16 cellular contexts compared by ENCODE assay signal in genomic region chr1:158124034-158124433, GRCh38. TPM values are rescaled to one million over a fixed set of nuclear protein-coding genes. Genes with fewer than 3 reads are reported as not detected.
DNase-seq lines count a peak whose midpoint lies in the region; ATAC-seq and TF ChIP-seq lines count a peak whose summit lies in the region.
"Had no signal": no experiment of that assay in that cellular context is flagged by ENCODE, and none has a peak within 500 bp of the region (broad histone marks: within the 10 kb centered on the region; RNA-seq: fewer than 3 reads in every experiment).

No MANE protein-coding gene starts in this region.

- no peaks in the 10 kb centered on the region for H3K79me2 ChIP-seq in smooth muscle cell (ENCODE audit: low read depth)

- H3K4me2 ChIP-seq in smooth muscle cell: no peak overlapping the region

- no peaks in the 10 kb centered on the region for H4K20me1 ChIP-seq in smooth muscle cell (ENCODE audit: low read depth)

- H3K4me3 ChIP-seq in astrocyte of the spinal cord (ENCODE audit: low read depth, low read length) (no peak overlapping the region), kidney epithelial cell (ENCODE audit: low read depth, low read length) (no peak overlapping the region), smooth muscle cell (no peak overlapping the region)
- H3K4me3 ChIP-seq: adrenal gland, GM12878, right lobe of liver had no signal

- TF ChIP-seq CTCF in astrocyte of the spinal cord (IDR thresholded peaks at IDR 0.05; ENCODE audit: low read depth, low read length) (no peak), kidney epithelial cell (IDR thresholded peaks at IDR 0.05; ENCODE audit: insufficient read depth, low read length, poor library complexity, severe bottlenecking) (peak; percentile 5), smooth muscle cell (IDR thresholded peaks at IDR 0.05; ENCODE audit: borderline replicate concordance, insufficient read depth, poor library complexity, severe bottlenecking) (no peak)

- H3K27me3 ChIP-seq in kidney epithelial cell (ENCODE audit: control insufficient read depth, insufficient read depth, low read length) (no peaks in the 10 kb centered on the region), smooth muscle cell (ENCODE audit: low read depth) (peaks cover 5% of the 10 kb centered on the region)
- H3K27me3 ChIP-seq: right lobe of liver had no signal

- WGBS in smooth muscle cell (ENCODE audit: low lambda C conversion rate): 74% methylated on average over 2 of the region's 2 CpGs

- H3K36me3 ChIP-seq in kidney epithelial cell (ENCODE audit: control insufficient read depth, insufficient read depth, low read length) (no peaks in the 10 kb centered on the region), smooth muscle cell (ENCODE audit: low read depth) (no peaks in the 10 kb centered on the region)
- H3K36me3 ChIP-seq: adrenal gland, right lobe of liver had no signal

- no peak overlapping the region for H3K9ac ChIP-seq in smooth muscle cell (ENCODE audit: low read depth)

- H2AFZ ChIP-seq in smooth muscle cell (ENCODE audit: low read depth): no peak overlapping the region

- H3F3A ChIP-seq in smooth muscle cell (ENCODE audit: low read depth): no peaks in the 10 kb centered on the region

- in situ Hi-C loops in astrocyte of the spinal cord (cut with HindIII; ENCODE audit: low sequenced_read_pairs): no loop called here

- no peaks in the 10 kb centered on the region for H3K9me3 ChIP-seq in smooth muscle cell (replicated peaks; ENCODE audit: low read depth)
- H3K9me3 ChIP-seq: adrenal gland, right lobe of liver had no signal

- H3K4me1 ChIP-seq in smooth muscle cell (ENCODE audit: low read depth): peaks cover 5% of the 10 kb centered on the region
- H3K4me1 ChIP-seq: adrenal gland, right lobe of liver had no signal

- peak; percentile 50 for DNase-seq in DMS53 treated with DMSO at 0.1 percent for 48 hours (lab: John Stamatoyannopoulos, UW; ENCODE audit: unreplicated experiment)
- DNase-seq in NCI-H2029 treated with DMSO at 0.1 percent for 48 hours (lab: John Stamatoyannopoulos, UW): peak; percentile 96
- DNase-seq in astrocyte of the spinal cord (ENCODE audit: low read depth, low spot score): peak; percentile 18
- DNase-seq in kidney epithelial cell (ENCODE audit: low read depth): peak; percentile 93
- DNase-seq in islet precursor cell: no peak
- DNase-seq in smooth muscle cell (lab: John Stamatoyannopoulos, UW; ENCODE audit: unreplicated experiment): no peak
- DNase-seq: activated CD8-positive, alpha-beta T cell treated with anti-CD3 and anti-CD28 coated beads, Interleukin-2, amount 10 ng/mL, durations not matched to agents 7 days and 5 days; adrenal gland; CD4-positive, alpha-beta memory T cell; nucleus accumbens; right lobe of liver; stimulated activated CD4-positive, alpha-beta T cell treated with anti-CD3 and anti-CD28 coated beads, Interleukin-1b, Interleukin-23, amount 100 ng/mL, for 48 hours had no signal

- ATAC-seq in HG03095 (IDR thresholded peaks at IDR 0.05; ENCODE audit: unreplicated experiment): no peak
- ATAC-seq in HG02642 (IDR thresholded peaks at IDR 0.05; ENCODE audit: poor library complexity, unreplicated experiment): no peak
- ATAC-seq: activated CD8-positive, alpha-beta T cell treated with anti-CD3 and anti-CD28 coated beads, Interleukin-2, amount 10 ng/mL, durations not matched to agents 7 days and 5 days; right lobe of liver had no signal

- no peak overlapping the region for H3K27ac ChIP-seq in smooth muscle cell (ENCODE audit: low read depth)
- H3K27ac ChIP-seq: adrenal gland, right lobe of liver had no signal

RNA-seq across cellular contexts. Expression of gene CD1D, which starts 56.7 kb away (rescaled TPM):
- total RNA-seq in kidney epithelial cell: 0.34 and 0.67 TPM in 2 replicates
- 2.2 and 2.7 TPM in 2 replicates for total RNA-seq in smooth muscle cell
- polyA plus RNA-seq in smooth muscle cell: 3.3 and 3.5 TPM in 2 replicates
- total RNA-seq: activated CD8-positive, alpha-beta T cell treated with anti-CD3 and anti-CD28 coated beads, Interleukin-2, amount 10 ng/mL, durations not matched to agents 7 days and 5 days; CD4-positive, alpha-beta memory T cell had no signal
- polyA plus RNA-seq: AG04450 had no signal

Comparison
In these comparisons a context has a peak if more than half of its experiments do, and no peak if none do; other contexts are left out.
1. DNase-seq: peak in DMS53 treated with DMSO at 0.1 percent for 48 hours (single experiment), NCI-H2029 treated with DMSO at 0.1 percent for 48 hours (single experiment), astrocyte of the spinal cord (single experiment) and kidney epithelial cell (single experiment); none in islet precursor cell (single experiment) and smooth muscle cell (single experiment).